In the genomic region with DNA sequence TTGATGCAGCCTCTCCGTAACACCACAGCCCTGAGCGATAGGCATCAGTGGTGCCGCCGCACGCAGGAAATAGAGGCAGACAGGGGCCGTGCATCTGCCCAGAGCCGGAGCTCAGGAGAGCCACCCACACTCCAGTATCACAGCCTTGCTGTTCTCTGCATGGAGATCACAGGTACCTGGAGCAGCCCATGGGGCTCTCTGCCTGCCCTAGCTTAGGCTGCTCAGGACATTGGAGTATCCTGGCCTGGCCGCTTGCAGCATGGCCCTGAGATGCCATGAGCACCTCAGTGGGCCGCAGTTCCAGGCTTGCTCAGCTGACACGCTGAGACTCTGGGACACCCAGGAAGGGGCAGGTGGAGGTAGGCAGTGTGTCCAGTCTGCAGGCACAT, we compare ENCODE assay signal across 17 cellular contexts.
"Had no signal": no experiment of that assay in that cellular context is flagged by ENCODE, and none has a peak within 500 bp of the region (broad histone marks: within the 10 kb centered on the region; RNA-seq: fewer than 3 reads in every experiment).

No MANE protein-coding gene starts in this region.

- H3K4me3 Mint-ChIP-seq: activated naive CD8-positive, alpha-beta T cell treated with anti-CD3 and anti-CD28 coated beads for 36 hours; mesothelial cell of epicardium; natural killer cell; stimulated activated naive B cell treated with anti-CD40 and anti-IgM and Interleukin-4, amounts not matched to agents 10 μg/mL and 1 μg/mL and 100 μg/mL, for 72 hours; WTC11 had no signal

- H3K79me2 ChIP-seq: parathyroid adenoma had no signal

- H3K4me1 Mint-ChIP-seq: activated naive CD8-positive, alpha-beta T cell treated with anti-CD3 and anti-CD28 coated beads for 36 hours; natural killer cell had no signal

- H3K9me3 Mint-ChIP-seq: activated naive CD8-positive, alpha-beta T cell treated with anti-CD3 and anti-CD28 coated beads for 36 hours; mesothelial cell of epicardium; natural killer cell; stimulated activated naive B cell treated with anti-CD40 and anti-IgM and Interleukin-4, amounts not matched to agents 10 μg/mL and 1 μg/mL and 100 μg/mL, for 72 hours; WTC11 had no signal

- H3K9me3 ChIP-seq: testis, uterus had no signal

- H3K27ac ChIP-seq: cardiac muscle cell, parathyroid adenoma, testis, uterus had no signal

- H3K27me3 ChIP-seq: cardiac muscle cell, testis, uterus had no signal

- H3K4me1 ChIP-seq: parathyroid adenoma, uterus had no signal

- ATAC-seq: left lobe of liver; natural killer cell; sciatic nerve; stimulated activated naive B cell treated with anti-CD40 and anti-IgM and Interleukin-4, amounts not matched to agents 10 μg/mL and 1 μg/mL and 100 μg/mL, for 72 hours; WTC11 had no signal

- H3K4me3 ChIP-seq: cardiac muscle cell, testis, uterus had no signal

- DNase-seq: activated naive CD4-positive, alpha-beta T cell treated with Interleukin-2 at 50 U/mL for 16 hours; activated naive CD8-positive, alpha-beta T cell treated with anti-CD3 and anti-CD28 coated beads for 36 hours; activated T-cell treated with anti-CD3 and anti-CD28 coated beads, Interleukin-2, amount 50 U/mL, for 48 hours; natural killer cell; small intestine; stimulated activated CD8-positive, alpha-beta memory T cell treated with anti-CD3 and anti-CD28 coated beads, Interleukin-4, amount 100 ng/mL, for 48 hours; stimulated activated naive B cell treated with anti-CD40 and anti-IgM and Interleukin-4, amounts not matched to agents 10 μg/mL and 1 μg/mL and 100 μg/mL, for 72 hours; T-helper 1 cell; uterus had no signal

- H3K9ac ChIP-seq: parathyroid adenoma had no signal

- FAIRE-seq: keratinocyte, small intestine had no signal

- H3K27me3 Mint-ChIP-seq: activated naive CD8-positive, alpha-beta T cell treated with anti-CD3 and anti-CD28 coated beads for 36 hours had no signal

- H3K27ac Mint-ChIP-seq: activated naive CD8-positive, alpha-beta T cell treated with anti-CD3 and anti-CD28 coated beads for 36 hours; mesothelial cell of epicardium; natural killer cell; stimulated activated naive B cell treated with anti-CD40 and anti-IgM and Interleukin-4, amounts not matched to agents 10 μg/mL and 1 μg/mL and 100 μg/mL, for 72 hours; WTC11 had no signal

- H2AFZ ChIP-seq: parathyroid adenoma had no signal

- H3K36me3 Mint-ChIP-seq: activated naive CD8-positive, alpha-beta T cell treated with anti-CD3 and anti-CD28 coated beads for 36 hours; natural killer cell; stimulated activated naive B cell treated with anti-CD40 and anti-IgM and Interleukin-4, amounts not matched to agents 10 μg/mL and 1 μg/mL and 100 μg/mL, for 72 hours; WTC11 had no signal

- H3K36me3 ChIP-seq: cardiac muscle cell, uterus had no signal
